Comparison of ENCODE assay signal across 8 cellular contexts in genomic region chr2:205885492-205886099, GRCh38.
DNase-seq lines count a peak whose midpoint lies in the region; ATAC-seq lines count a peak whose summit lies in the region.

No MANE protein-coding gene starts in this region.

- DNase-seq in CMK (ENCODE audit: low read depth) (peak; percentile 25), GM23248 (peak; percentile 85), NCI-H226 (peak; percentile 49), lung microvascular endothelial cell (ENCODE audit: low read depth in 2 of 2) (peak; percentile 75 to 77)
- peak; percentile 84 to 85 for DNase-seq in activated CD4-positive, alpha-beta T cell treated with anti-CD3 and anti-CD28 coated beads, Interleukin-2, amount 50 U/mL, for 48 hours
- DNase-seq in effector memory CD4-positive, alpha-beta T cell, result peak in 2 of 3 donors; percentile 5 to 17
- peak; percentile 18 for DNase-seq in stimulated activated CD8-positive, alpha-beta memory T cell treated with anti-CD3 and anti-CD28 coated beads, Interleukin-12 subunit alpha, Interleukin-12 subunit beta, amount 100 ng/mL, for 1 hour (ENCODE audit: low read depth)

- no peak for ATAC-seq in GM19452 (IDR thresholded peaks at IDR 0.05; ENCODE audit: unreplicated experiment)

- no peaks in the 10 kb centered on the region for H3K9me2 ChIP-seq in GM23248 (ENCODE audit: insufficient read depth)

- 30 to 31% methylated on average over 23 of the region's 23 CpGs for WGBS in GM23248 (ENCODE audit: low coverage in 1 of 2, low lambda C conversion rate in 2 of 2, missing lambda C conversion rate in 2 of 2), 2 experiments

- H3K79me2 ChIP-seq in GM23248 (ENCODE audit: insufficient read depth), result no peaks in the 10 kb centered on the region

- in situ Hi-C loops in GM23248 (cut with MboI), result loop anchor here (10.0 kb wide), 2 partner anchors 111 to 191 kb away; no protein-coding TSS in a partner anchor

- H3K36me3 ChIP-seq in GM23248 (ENCODE audit: low read depth), result no peaks in the 10 kb centered on the region
- no peaks in the 10 kb centered on the region for H3K36me3 ChIP-seq in effector memory CD4-positive, alpha-beta T cell (ENCODE audit: control insufficient read depth, insufficient read depth, low read length)

- H3K9me3 ChIP-seq in GM23248 (ENCODE audit: low read depth), result no peaks in the 10 kb centered on the region
- no peaks in the 10 kb centered on the region for H3K9me3 ChIP-seq in effector memory CD4-positive, alpha-beta T cell (ENCODE audit: control insufficient read depth, low read length)

- H3K4me2 ChIP-seq in GM23248 (ENCODE audit: unreplicated experiment), result no peak overlapping the region

- no peaks in the 10 kb centered on the region for H3F3A ChIP-seq in GM23248 (ENCODE audit: insufficient read depth)

- peaks cover 4% of the 10 kb centered on the region; the same call in 1 of the 2 replicates for H3K27me3 ChIP-seq in GM23248 (replicated peaks; ENCODE audit: insufficient read depth)
- H3K27me3 ChIP-seq in effector memory CD4-positive, alpha-beta T cell (replicated peaks; ENCODE audit: control insufficient read depth, insufficient read depth, low read length, poor library complexity, severe bottlenecking), result no peaks in the 10 kb centered on the region

- no peak overlapping the region for H3K9ac ChIP-seq in GM23248

- H3K27ac ChIP-seq in GM23248, result no peak overlapping the region
- no peak overlapping the region for H3K27ac ChIP-seq in effector memory CD4-positive, alpha-beta T cell (ENCODE audit: insufficient read depth, low read length, poor library complexity, severe bottlenecking)

- H3K4me3 ChIP-seq in GM23248, result no peak overlapping the region
- H3K4me3 ChIP-seq in effector memory CD4-positive, alpha-beta T cell (ENCODE audit: insufficient read depth, low read depth, low read length, poor library complexity, severe bottlenecking), result no peak overlapping the region

- no peaks in the 10 kb centered on the region for H4K20me1 ChIP-seq in GM23248 (ENCODE audit: insufficient read depth)

- H2AFZ ChIP-seq in GM23248, result no peak overlapping the region

- no peaks in the 10 kb centered on the region for H3K4me1 ChIP-seq in GM23248 (ENCODE audit: insufficient read depth)
- H3K4me1 ChIP-seq in effector memory CD4-positive, alpha-beta T cell (ENCODE audit: control insufficient read depth, insufficient read depth, low read length, poor library complexity, severe bottlenecking), result no peaks in the 10 kb centered on the region

Comparison
In these comparisons a context has a peak if more than half of its experiments do, and no peak if none do; other contexts are left out.
1. DNase-seq: peak in every context shown above with its lines; median percentile 85 in GM23248; 84 in activated CD4-positive, alpha-beta T cell treated with anti-CD3 and anti-CD28 coated beads, Interleukin-2, amount 50 U/mL, for 48 hours; 76 in lung microvascular endothelial cell; 49 in NCI-H226; 25 in CMK; 18 in stimulated activated CD8-positive, alpha-beta memory T cell treated with anti-CD3 and anti-CD28 coated beads, Interleukin-12 subunit alpha, Interleukin-12 subunit beta, amount 100 ng/mL, for 1 hour; 11 in effector memory CD4-positive, alpha-beta T cell.